In genomic region chr6:111503194-111503593, GRCh38 we compare ENCODE assay signal across 14 cellular contexts. TPM values are rescaled to one million over a fixed set of nuclear protein-coding genes. Genes with fewer than 3 reads are reported as not detected.
DNase-seq lines count a peak whose midpoint lies in the region; ATAC-seq and TF ChIP-seq lines count a peak whose summit lies in the region.
"Had no signal": no experiment of that assay in that cellular context is flagged by ENCODE, and none has a peak within 500 bp of the region (broad histone marks: within the 10 kb centered on the region; RNA-seq: fewer than 3 reads in every experiment).

No MANE protein-coding gene starts in this region.

- TF ChIP-seq CTCF in cardiac muscle cell (IDR thresholded peaks at IDR 0.05; ENCODE audit: low read depth, low read length) = no peak

- peaks cover 9% of the 10 kb centered on the region for H3K4me1 ChIP-seq in cardiac muscle cell (ENCODE audit: low read depth)

- DNase-seq in cardiac muscle cell (ENCODE audit: low read depth in 1 of 2, low spot score in 1 of 2) (peak in 1 of 2 donors; percentile 42), cardiac septum (ENCODE audit: low spot score) (no peak), iPS-NIHi11 (ENCODE audit: low spot score) (peak; percentile 27), anterior cingulate cortex (lab: John Stamatoyannopoulos, UW) (no peak)
- DNase-seq: activated naive CD8-positive, alpha-beta T cell treated with anti-CD3 and anti-CD28 coated beads, Interleukin-2, amount 50 U/mL, for 24 hours; activated T-cell treated with anti-CD3 and anti-CD28 coated beads, Interleukin-2, amount 50 U/mL, for 48 hours; NCI-H1105; stimulated activated CD4-positive, alpha-beta T cell treated with anti-CD3 and anti-CD28 coated beads, Interleukin-12 subunit alpha, Interleukin-12 subunit beta, amount 100 ng/mL, for 4 hours; substantia nigra; T-helper 17 cell had no signal

- H3K27me3 ChIP-seq in cardiac muscle cell = no peaks in the 10 kb centered on the region

- H3K4me3 ChIP-seq in cardiac muscle cell = no peak overlapping the region

- peak overlapping the region; percentile 62 for H3K27ac ChIP-seq in cardiac muscle cell

- peak; percentile 61; the same call in 2 of the 3 replicates for ATAC-seq in SK-N-SH treated with all-trans-retinoic acid at 6 μM for 48 hours
- no peak for ATAC-seq in GM21381 (IDR thresholded peaks at IDR 0.05; ENCODE audit: unreplicated experiment)
- no peak for ATAC-seq in HG03139 (IDR thresholded peaks at IDR 0.05; ENCODE audit: unreplicated experiment)
- ATAC-seq in HG03342 (IDR thresholded peaks at IDR 0.05; ENCODE audit: unreplicated experiment) = no peak
- ATAC-seq: activated naive CD8-positive, alpha-beta T cell treated with anti-CD3 and anti-CD28 coated beads, Interleukin-2, amount 50 U/mL, for 24 hours; T-helper 17 cell had no signal

- intact Hi-C loops in cardiac septum (cut with DNase I) = no loop called here

- H3K36me3 ChIP-seq in cardiac muscle cell = no peaks in the 10 kb centered on the region

- H3K9me3 ChIP-seq in cardiac muscle cell (ENCODE audit: low read depth) = no peaks in the 10 kb centered on the region

TF ChIP-seq in SK-N-SH treated with all-trans-retinoic acid at 6 μM for 48 hours, 23 proteins besides CTCF, POLR2A, EP300 and RAD21:
- 0 out of 2 replicates have a peak, but pooled peaks have one; percentile 22 for TF ChIP-seq ESRRG (CRISPR knock-in tag; IDR thresholded peaks at IDR 0.05)
- no peak for TF ChIP-seq GLIS3 (CRISPR knock-in tag; IDR thresholded peaks at IDR 0.05)
- TF ChIP-seq ZNF565 (CRISPR knock-in tag; conservative IDR thresholded peaks at IDR 0.05; ENCODE audit: low read depth) = no peak

RNA-seq across cellular contexts. Expression of gene REV3L, which starts 20.2 kb away (rescaled TPM):
- total RNA-seq in cardiac muscle cell (14.0 and 23.3 TPM in 2 replicates), cardiac septum (17.8 TPM)
- 18.1 and 27.2 TPM in 2 replicates for polyA plus RNA-seq in cardiac muscle cell
